In genomic region chr20:13238001-13238653, GRCh38 we compare ENCODE assay signal across 3 cellular contexts.
TF ChIP-seq lines count a peak whose summit lies in the region.

No MANE protein-coding gene starts in this region.

TF ChIP-seq in liver, 16 proteins besides CTCF, POLR2A, EP300 and RAD21:
- no peak for TF ChIP-seq TAF1 (conservative IDR thresholded peaks at IDR 0.05)
- TF ChIP-seq ZBTB33 (IDR thresholded peaks at IDR 0.05), result peak; percentile 30
- no peak for TF ChIP-seq EGR1 (IDR thresholded peaks at IDR 0.05; ENCODE audit: low read depth in 2 of 2)
- TF ChIP-seq HNF4A (conservative IDR thresholded peaks at IDR 0.05), result peak; percentile 40 to 41
- TF ChIP-seq FOXA1 (IDR thresholded peaks at IDR 0.05), result no peak
- no peak for TF ChIP-seq NR2F2 (IDR thresholded peaks at IDR 0.05)
- TF ChIP-seq REST (IDR thresholded peaks at IDR 0.05), result no peak
- TF ChIP-seq ATF3 (IDR thresholded peaks at IDR 0.05), result no peak
- peak in 1 of 2 donors; percentile 35 for TF ChIP-seq JUND (IDR thresholded peaks at IDR 0.05)
- no peak for TF ChIP-seq GABPA (IDR thresholded peaks at IDR 0.05 in 1 of 2, conservative IDR thresholded peaks at IDR 0.05 in 1 of 2)
- TF ChIP-seq YY1 (IDR thresholded peaks at IDR 0.05), result peak; percentile 80
- peak; percentile 30 to 46 for TF ChIP-seq RXRA (IDR thresholded peaks at IDR 0.05)
- TF ChIP-seq MAX (IDR thresholded peaks at IDR 0.05), result peak; percentile 60
- TF ChIP-seq SP1 (IDR thresholded peaks at IDR 0.05), result peak; percentile 44
- no peak for TF ChIP-seq HNF4G (IDR thresholded peaks at IDR 0.05)
- TF ChIP-seq FOXA2 (IDR thresholded peaks at IDR 0.05), result no peak

TF ChIP-seq in HepG2, 621 proteins besides CTCF, POLR2A, EP300 and RAD21:
- TF ChIP-seq ZNF619 (CRISPR knock-in tag; IDR thresholded peaks at IDR 0.05) (no peak), ZNF766 (CRISPR knock-in tag; IDR thresholded peaks at IDR 0.05; ENCODE audit: borderline replicate concordance) (no peak), NFAT5 (CRISPR knock-in tag; IDR thresholded peaks at IDR 0.05) (no peak), ZNF761 (CRISPR knock-in tag; conservative IDR thresholded peaks at IDR 0.05) (no peak), HMGXB3 (CRISPR knock-in tag; IDR thresholded peaks at IDR 0.05; ENCODE audit: borderline replicate concordance) (no peak), EZH2 (conservative IDR thresholded peaks at IDR 0.05; ENCODE audit: low read depth, low read length) (no peak), KMT2B (CRISPR knock-in tag; IDR thresholded peaks at IDR 0.05) (no peak), MATR3 (CRISPR knock-in tag; IDR thresholded peaks at IDR 0.05) (no peak), KDM5B (CRISPR knock-in tag; IDR thresholded peaks at IDR 0.05; ENCODE audit: borderline replicate concordance) (no peak), RBM39 (IDR thresholded peaks at IDR 0.05; ENCODE audit: low read depth, low read length, poor library complexity, severe bottlenecking) (no peak), ZNF264 (CRISPR knock-in tag; IDR thresholded peaks at IDR 0.05) (no peak)
TF ChIP-seq in HepG2: peak in this region for 0.

TF ChIP-seq in GM23338, 12 proteins besides CTCF, POLR2A, EP300 and RAD21:
- TF ChIP-seq CREB1 (CRISPR knock-in tag; IDR thresholded peaks at IDR 0.05; ENCODE audit: low read depth) (no peak), POLR2AphosphoS5 (IDR thresholded peaks at IDR 0.05; ENCODE audit: low read depth) (no peak), ZNF462 (CRISPR knock-in tag; IDR thresholded peaks at IDR 0.05) (no peak), NANOG (IDR thresholded peaks at IDR 0.05; ENCODE audit: borderline replicate concordance) (no peak), ETS1 (IDR thresholded peaks at IDR 0.05) (no peak), JUNB (IDR thresholded peaks at IDR 0.05; ENCODE audit: unreplicated experiment) (no peak), ZNF331 (CRISPR knock-in tag; IDR thresholded peaks at IDR 0.05; ENCODE audit: low read depth) (no peak), EZH2 (IDR thresholded peaks at IDR 0.05; ENCODE audit: low read depth, unreplicated experiment) (no peak), ZNF114 (CRISPR knock-in tag; IDR thresholded peaks at IDR 0.05) (no peak), STAT1 (IDR thresholded peaks at IDR 0.05; ENCODE audit: unreplicated experiment) (no peak), EZH2phosphoT487 (IDR thresholded peaks at IDR 0.05; ENCODE audit: unreplicated experiment) (no peak), REST (IDR thresholded peaks at IDR 0.05; ENCODE audit: unreplicated experiment) (no peak)
